ENCODE assay signal across 23 cellular contexts in genomic region chr1:28280501-28280900, GRCh38. TPM values are rescaled to one million over a fixed set of nuclear protein-coding genes. Genes with fewer than 3 reads are reported as not detected.
DNase-seq lines count a peak whose midpoint lies in the region; ATAC-seq, FAIRE-seq and TF ChIP-seq lines count a peak whose summit lies in the region.
"Had no signal": no experiment of that assay in that cellular context is flagged by ENCODE, and none has a peak within 500 bp of the region (broad histone marks: within the 10 kb centered on the region; RNA-seq: fewer than 3 reads in every experiment).

No MANE protein-coding gene starts in this region.

- no peak for TF ChIP-seq CTCF in liver (IDR thresholded peaks at IDR 0.05; ENCODE audit: low read depth, low read length, missing input control)
- TF ChIP-seq CTCF in HepG2 (CRISPR knock-in tag; IDR thresholded peaks at IDR 0.05): no peak
- TF ChIP-seq CTCF in chondrocyte (IDR thresholded peaks at IDR 0.05): no peak
- TF ChIP-seq CTCF in right lobe of liver (IDR thresholded peaks at IDR 0.05): no peak
- no peak for TF ChIP-seq CTCF in upper lobe of right lung (IDR thresholded peaks at IDR 0.05)

- DNase-seq in HepG2 (ENCODE audit: low spot score) (no peak), chondrocyte (ENCODE audit: low spot score) (no peak), right lobe of liver (peak; percentile 34 to 67 (median 61)), upper lobe of right lung (peak; percentile 68), inferior parietal cortex (ENCODE audit: extremely low spot score) (no peak), foreskin melanocyte (no peak)
- DNase-seq: activated CD4-positive, alpha-beta T cell treated with anti-CD3 and anti-CD28 coated beads for 1 hour; activated CD8-positive, alpha-beta memory T cell treated with anti-CD3 and anti-CD28 coated beads, Interleukin-2, amount 50 U/mL, for 48 hours; activated effector memory CD4-positive, alpha-beta T cell treated with Interleukin-2 at 50 U/mL for 16 hours; amniotic stem cell; DMS153; gastrocnemius medialis; GOT3; MV-4-11; NCI-H1694; NCI-H2171 treated with DMSO at 0.1 percent for 48 hours; NCI-H526 treated with DMSO at 0.1 percent for 48 hours had no signal

- POLR2A ChIA-PET in HepG2 (lab: Yijun Ruan, JAX): no interaction called here

- H3K36me3 Mint-ChIP-seq in chondrocyte (ENCODE audit: low read depth): peaks cover 40% of the 10 kb centered on the region

- H3K9me3 Mint-ChIP-seq in chondrocyte (ENCODE audit: low read depth): no peaks in the 10 kb centered on the region

- H3K27me3 ChIP-seq in liver (ENCODE audit: control insufficient read depth in 4 of 4, insufficient read depth in 4 of 4, low read length in 3 of 4) (no peaks in the 10 kb centered on the region), HepG2 (ENCODE audit: control insufficient read depth in 1 of 2, insufficient read depth in 2 of 2, low read length in 2 of 2) (no peaks in the 10 kb centered on the region), right lobe of liver (no peaks in the 10 kb centered on the region), upper lobe of right lung (no peaks in the 10 kb centered on the region)
- H3K27me3 ChIP-seq: gastrocnemius medialis had no signal

- TF ChIP-seq EP300 in HepG2 (IDR thresholded peaks at IDR 0.05; ENCODE audit: low read depth in 2 of 2, low read length in 2 of 2) (no peak), HepG2 (CRISPR knock-in tag; IDR thresholded peaks at IDR 0.05; ENCODE audit: borderline replicate concordance) (no peak)

- no peaks in the 10 kb centered on the region for H3K79me2 ChIP-seq in HepG2 (ENCODE audit: insufficient read depth, low read length)

- H3K27ac ChIP-seq in liver (ENCODE audit: low read depth in 1 of 2, low read length in 2 of 2) (peak overlapping the region; percentile 79 to 83), HepG2 (ENCODE audit: extremely low read length, insufficient read depth, low read length) (no peak overlapping the region), right lobe of liver (peak overlapping the region in 2 of 3 donors; percentile 93 to 97), upper lobe of right lung (peak overlapping the region; percentile 13)
- H3K27ac ChIP-seq: C4-2B, gastrocnemius medialis, KMS-11 had no signal

- ATAC-seq in HepG2 (no peak), right lobe of liver (peak; percentile 3 to 47 (median 14)), upper lobe of right lung (peak; percentile 79), HG03439 (IDR thresholded peaks at IDR 0.05; ENCODE audit: unreplicated experiment) (no peak)
- ATAC-seq: gastrocnemius medialis had no signal

- WGBS in liver: 76% methylated on average over 8 of the region's 8 CpGs
- 100% methylated on average over 2 of the region's 8 CpGs for WGBS in HepG2 (ENCODE audit: low lambda C conversion rate)
- no CpG with 5 or more reads among the region's 8 CpGs for WGBS in right lobe of liver (ENCODE audit: insufficient coverage, low coverage, low lambda C conversion rate, missing lambda C conversion rate)

- H3K27me3 Mint-ChIP-seq in chondrocyte (ENCODE audit: low read depth): no peaks in the 10 kb centered on the region

- TF ChIP-seq POLR2A in HepG2 (IDR thresholded peaks at IDR 0.05; ENCODE audit: insufficient read depth in 1 of 2, low read depth in 2 of 2, low read length in 2 of 2) (no peak), right lobe of liver (IDR thresholded peaks at IDR 0.05) (no peak)

- no peaks in the 10 kb centered on the region for H3K9me3 ChIP-seq in liver (ENCODE audit: control insufficient read depth in 4 of 4, low read length in 3 of 4)
- no peaks in the 10 kb centered on the region for H3K9me3 ChIP-seq in HepG2 (ENCODE audit: low read length)
- no peaks in the 10 kb centered on the region for H3K9me3 ChIP-seq in right lobe of liver
- H3K9me3 ChIP-seq in upper lobe of right lung: no peaks in the 10 kb centered on the region
- H3K9me3 ChIP-seq: gastrocnemius medialis had no signal

- H3K27ac Mint-ChIP-seq in chondrocyte (ENCODE audit: unreplicated experiment): peak overlapping the region; percentile 22

- H3K4me1 Mint-ChIP-seq in chondrocyte (ENCODE audit: low read depth): no peaks in the 10 kb centered on the region

- H3K9ac ChIP-seq in liver (ENCODE audit: low read depth in 1 of 2, low read length in 2 of 2): no peak overlapping the region
- H3K9ac ChIP-seq in HepG2 (ENCODE audit: insufficient read depth, low read depth, low read length): no peak overlapping the region
- H3K9ac ChIP-seq: KMS-11 had no signal

- H3K4me1 ChIP-seq in liver (ENCODE audit: control insufficient read depth in 4 of 4, insufficient read depth in 4 of 4, low read length in 3 of 4): peaks cover 21 to 49% (median 40%) of the 10 kb centered on the region in 4 donors
- H3K4me1 ChIP-seq in HepG2 (ENCODE audit: insufficient read depth, low read length): peaks cover 18% of the 10 kb centered on the region
- H3K4me1 ChIP-seq in right lobe of liver: peaks cover 0 to 55% (median 26%) of the 10 kb centered on the region in 4 donors
- H3K4me1 ChIP-seq in upper lobe of right lung: peaks cover 14% of the 10 kb centered on the region

- in situ Hi-C loops in HepG2 (cut with HindIII; ENCODE audit: extremely low pct_ligation_motif_present, low pct_unique_long_range_greater_than_20kb): no loop called here

- no peak for TF ChIP-seq RAD21 in liver (IDR thresholded peaks at IDR 0.05)
- no peak for TF ChIP-seq RAD21 in HepG2 (CRISPR knock-in tag; IDR thresholded peaks at IDR 0.05)

- H4K20me1 ChIP-seq in HepG2 (ENCODE audit: insufficient read depth, low read length): no peaks in the 10 kb centered on the region

- H3K4me3 ChIP-seq in liver (ENCODE audit: low read depth in 1 of 3, low read length in 3 of 3) (no peak overlapping the region), HepG2 (replicated peaks in 1 of 3; ENCODE audit: insufficient read depth in 1 of 3, low read depth in 2 of 3, low read length in 3 of 3) (no peak overlapping the region), right lobe of liver (no peak overlapping the region), upper lobe of right lung (no peak overlapping the region)
- H3K4me3 ChIP-seq: gastrocnemius medialis had no signal

- H3K36me3 ChIP-seq in liver (ENCODE audit: control insufficient read depth in 4 of 4, insufficient read depth in 3 of 4, low read depth in 1 of 4, low read length in 3 of 4) (peaks cover 6 to 28% (median 19%) of the 10 kb centered on the region in 4 donors), HepG2 (replicated peaks in 1 of 2; ENCODE audit: control insufficient read depth in 1 of 2, insufficient read depth in 2 of 2, low read length in 2 of 2) (peaks cover 29 to 65% of the 10 kb centered on the region in 2 experiments), right lobe of liver (peaks cover 0 to 51% (median 27%) of the 10 kb centered on the region in 4 donors), upper lobe of right lung (peaks cover 68% of the 10 kb centered on the region)

- BruUV-seq in HepG2 (replicated peaks; lab: Mats Ljungman, UMichigan): no TSS peak

- H2AFZ ChIP-seq in HepG2 (ENCODE audit: low read length): no peak overlapping the region

- FAIRE-seq in HepG2 (lab: Jason Lieb, UNC): no peak
- FAIRE-seq: GM12892, GM19239 had no signal

- intact Hi-C loops in HepG2 (cut with micrococcal nuclease; ENCODE audit: unreplicated experiment) (no loop called here), right lobe of liver (cut with DNase I) (no loop called here), upper lobe of right lung (cut with DNase I) (no loop called here)

- CTCF ChIA-PET in HepG2 (lab: Yijun Ruan, JAX; ENCODE audit: low intra/inter-chr PET ratio, low total read pairs): no interaction called here

- H3K4me3 Mint-ChIP-seq in chondrocyte (ENCODE audit: unreplicated experiment): no peak overlapping the region

- no peak overlapping the region for H3K4me2 ChIP-seq in HepG2 (ENCODE audit: low read depth, low read length)
- H3K4me2 ChIP-seq: KMS-11 had no signal

RNA-seq across cellular contexts. Expression of gene SESN2, which starts 21.2 kb away (rescaled TPM):
- total RNA-seq in liver: 10 to 100 TPM in 1 of 2 donors, 1 to 10 TPM in 1; 5.5 to 10.6 TPM
- polyA plus RNA-seq in liver: 10 to 100 TPM; 10.7 to 13.0 TPM
- 10.4 and 13.2 TPM in 2 replicates for total RNA-seq in HepG2 (2016; rRNA removed; fragmentation: Illumina TruSeq; extraction: Trizol)
- total RNA-seq in HepG2 (2016; cell fraction: cytosol; rRNA removed; fragmentation: Illumina TruSeq; extraction: Trizol; ENCODE audit: low read depth): 2.1 and 2.5 TPM in 2 replicates
- 10.0 and 12.0 TPM in 2 replicates for total RNA-seq in HepG2 (2016; cell fraction: insoluble cytoplasmic fraction; rRNA removed; fragmentation: Illumina TruSeq; extraction: Trizol)
- 5.6 and 7.1 TPM in 2 replicates for total RNA-seq in HepG2 (2016; cell fraction: membrane; rRNA removed; fragmentation: Illumina TruSeq; extraction: Trizol)
- total RNA-seq in HepG2 (2016; cell fraction: nucleus; rRNA removed; fragmentation: Illumina TruSeq; extraction: Trizol): 8.1 and 8.4 TPM in 2 replicates
- polyA plus RNA-seq in HepG2 (2011; rRNA removed): 19.1 and 24.8 TPM in 2 replicates
- polyA plus RNA-seq in HepG2 (2011; cell fraction: cytosol; rRNA removed): 11.7 and 14.9 TPM in 2 replicates
- 26.7 and 32.2 TPM in 2 replicates for polyA plus RNA-seq in HepG2 (2011; cell fraction: nucleus; rRNA removed)
- polyA plus RNA-seq in HepG2 (2012): 7.3 and 18.2 TPM in 2 replicates
- 1.3 and 1.4 TPM in 2 replicates for polyA plus RNA-seq in HepG2 (2016; cell fraction: cytosol; fragmentation: Illumina TruSeq; extraction: Trizol; ENCODE audit: low read depth)
- polyA plus RNA-seq in HepG2 (2016; cell fraction: insoluble cytoplasmic fraction; fragmentation: Illumina TruSeq; extraction: Trizol; ENCODE audit: low read depth): 9.6 and 12.1 TPM in 2 replicates
- polyA plus RNA-seq in HepG2 (2016; cell fraction: membrane; fragmentation: Illumina TruSeq; extraction: Trizol; ENCODE audit: low read depth): 4.3 and 4.7 TPM in 2 replicates
- 14.7 and 15.5 TPM in 2 replicates for polyA plus RNA-seq in HepG2 (2016; cell fraction: nucleus; fragmentation: Illumina TruSeq; extraction: Trizol; ENCODE audit: insufficient read depth, low read depth)
- polyA minus RNA-seq in HepG2 (2011; rRNA and poly(A)+ RNA removed; ENCODE audit: low replicate concordance): 21.9 and 39.6 TPM in 2 replicates
- 9.8 and 11.5 TPM in 2 replicates for polyA minus RNA-seq in HepG2 (2011; cell fraction: cytosol; rRNA and poly(A)+ RNA removed)
- polyA minus RNA-seq in HepG2 (2011; cell fraction: nucleus; rRNA and poly(A)+ RNA removed): 11.8 and 11.9 TPM in 2 replicates
- 11.6 to 56.2 TPM (median 54.7 TPM) in 3 replicates for total RNA-seq in chondrocyte
- total RNA-seq in right lobe of liver: 10 to 100 TPM in 4 of 6 experiments, 1 to 10 TPM in 2; 4.5 to 17.9 (median 14.0) TPM
- total RNA-seq in upper lobe of right lung: 15.6 TPM

RNA-seq across cellular contexts. Expression of gene ATP5IF1, which starts 44.6 kb away (rescaled TPM):
- total RNA-seq in liver: 100 to 1,000 TPM; 136 to 154 TPM
- polyA plus RNA-seq in liver: 100 to 1,000 TPM; 181 to 456 TPM
- total RNA-seq in HepG2 (2016; rRNA removed; fragmentation: Illumina TruSeq; extraction: Trizol): 131 and 143 TPM in 2 replicates
- 48.9 and 52.9 TPM in 2 replicates for total RNA-seq in HepG2 (2016; cell fraction: cytosol; rRNA removed; fragmentation: Illumina TruSeq; extraction: Trizol; ENCODE audit: low read depth)
- total RNA-seq in HepG2 (2016; cell fraction: insoluble cytoplasmic fraction; rRNA removed; fragmentation: Illumina TruSeq; extraction: Trizol): 135 and 167 TPM in 2 replicates
- 52.5 and 57.7 TPM in 2 replicates for total RNA-seq in HepG2 (2016; cell fraction: membrane; rRNA removed; fragmentation: Illumina TruSeq; extraction: Trizol)
- 53.2 and 53.6 TPM in 2 replicates for total RNA-seq in HepG2 (2016; cell fraction: nucleus; rRNA removed; fragmentation: Illumina TruSeq; extraction: Trizol)
- 85.5 and 97.7 TPM in 2 replicates for polyA plus RNA-seq in HepG2 (2011; rRNA removed)
- 137 and 146 TPM in 2 replicates for polyA plus RNA-seq in HepG2 (2011; cell fraction: cytosol; rRNA removed)
- polyA plus RNA-seq in HepG2 (2011; cell fraction: nucleus; rRNA removed): 78.4 and 120 TPM in 2 replicates
- polyA plus RNA-seq in HepG2 (2012): 116 and 168 TPM in 2 replicates
- polyA plus RNA-seq in HepG2 (2016; cell fraction: cytosol; fragmentation: Illumina TruSeq; extraction: Trizol; ENCODE audit: low read depth): 56.9 and 60.0 TPM in 2 replicates
- polyA plus RNA-seq in HepG2 (2016; cell fraction: insoluble cytoplasmic fraction; fragmentation: Illumina TruSeq; extraction: Trizol; ENCODE audit: low read depth): 155 and 173 TPM in 2 replicates
- polyA plus RNA-seq in HepG2 (2016; cell fraction: membrane; fragmentation: Illumina TruSeq; extraction: Trizol; ENCODE audit: low read depth): 59.9 and 60.4 TPM in 2 replicates
- polyA plus RNA-seq in HepG2 (2016; cell fraction: nucleus; fragmentation: Illumina TruSeq; extraction: Trizol; ENCODE audit: insufficient read depth, low read depth): 116 and 123 TPM in 2 replicates
- polyA minus RNA-seq in HepG2 (2011; rRNA and poly(A)+ RNA removed; ENCODE audit: low replicate concordance): 26.2 and 37.8 TPM in 2 replicates
- 26.0 and 33.5 TPM in 2 replicates for polyA minus RNA-seq in HepG2 (2011; cell fraction: cytosol; rRNA and poly(A)+ RNA removed)
- polyA minus RNA-seq in HepG2 (2011; cell fraction: nucleus; rRNA and poly(A)+ RNA removed): 17.9 and 22.1 TPM in 2 replicates
- total RNA-seq in chondrocyte: 125 to 175 TPM (median 137 TPM) in 3 replicates
- total RNA-seq in right lobe of liver: 100 to 1,000 TPM in 4 of 6 experiments, 10 to 100 TPM in 2; 86.7 to 315 (median 116) TPM
- 87.2 TPM for total RNA-seq in upper lobe of right lung

RNA-seq across cellular contexts. Expression of gene DNAJC8, which starts 47.7 kb away (rescaled TPM):
- 10 to 100 TPM; 14.9 to 23.9 TPM for total RNA-seq in liver
- 10 to 100 TPM; 26.5 to 38.6 TPM for polyA plus RNA-seq in liver
- 126 and 180 TPM in 2 replicates for total RNA-seq in HepG2 (2016; rRNA removed; fragmentation: Illumina TruSeq; extraction: Trizol)
- 25.1 and 26.4 TPM in 2 replicates for total RNA-seq in HepG2 (2016; cell fraction: cytosol; rRNA removed; fragmentation: Illumina TruSeq; extraction: Trizol; ENCODE audit: low read depth)
- total RNA-seq in HepG2 (2016; cell fraction: insoluble cytoplasmic fraction; rRNA removed; fragmentation: Illumina TruSeq; extraction: Trizol): 132 and 187 TPM in 2 replicates
- total RNA-seq in HepG2 (2016; cell fraction: membrane; rRNA removed; fragmentation: Illumina TruSeq; extraction: Trizol): 45.3 and 52.1 TPM in 2 replicates
- 55.9 and 61.0 TPM in 2 replicates for total RNA-seq in HepG2 (2016; cell fraction: nucleus; rRNA removed; fragmentation: Illumina TruSeq; extraction: Trizol)
- polyA plus RNA-seq in HepG2 (2011; rRNA removed): 48.4 and 54.5 TPM in 2 replicates
- 36.4 and 46.8 TPM in 2 replicates for polyA plus RNA-seq in HepG2 (2011; cell fraction: cytosol; rRNA removed)
- 20.6 and 24.0 TPM in 2 replicates for polyA plus RNA-seq in HepG2 (2011; cell fraction: nucleus; rRNA removed)
- polyA plus RNA-seq in HepG2 (2012): 54.3 and 68.8 TPM in 2 replicates
- 24.2 and 24.3 TPM in 2 replicates for polyA plus RNA-seq in HepG2 (2016; cell fraction: cytosol; fragmentation: Illumina TruSeq; extraction: Trizol; ENCODE audit: low read depth)
- polyA plus RNA-seq in HepG2 (2016; cell fraction: insoluble cytoplasmic fraction; fragmentation: Illumina TruSeq; extraction: Trizol; ENCODE audit: low read depth): 224 and 245 TPM in 2 replicates
- polyA plus RNA-seq in HepG2 (2016; cell fraction: membrane; fragmentation: Illumina TruSeq; extraction: Trizol; ENCODE audit: low read depth): 43.7 and 45.5 TPM in 2 replicates
- 124 and 135 TPM in 2 replicates for polyA plus RNA-seq in HepG2 (2016; cell fraction: nucleus; fragmentation: Illumina TruSeq; extraction: Trizol; ENCODE audit: insufficient read depth, low read depth)
- polyA minus RNA-seq in HepG2 (2011; rRNA and poly(A)+ RNA removed; ENCODE audit: low replicate concordance): 33.9 and 41.6 TPM in 2 replicates
- 16.9 and 17.8 TPM in 2 replicates for polyA minus RNA-seq in HepG2 (2011; cell fraction: cytosol; rRNA and poly(A)+ RNA removed)
- 15.6 and 21.8 TPM in 2 replicates for polyA minus RNA-seq in HepG2 (2011; cell fraction: nucleus; rRNA and poly(A)+ RNA removed)
- 69.2 to 85.6 TPM (median 72.8 TPM) in 3 replicates for total RNA-seq in chondrocyte
- total RNA-seq in right lobe of liver: 10 to 100 TPM; 22.2 to 34.4 (median 28.2) TPM
- total RNA-seq in upper lobe of right lung: 65.4 TPM

RNA-seq across cellular contexts. Expression of gene MED18, which starts 48.3 kb away (rescaled TPM):
- total RNA-seq in liver (10 to 100 TPM; 13.0 to 18.5 TPM), HepG2 (2016; rRNA removed; fragmentation: Illumina TruSeq; extraction: Trizol) (21.0 and 28.8 TPM in 2 replicates), chondrocyte (10.9 to 12.2 TPM (median 11.3 TPM) in 3 replicates), right lobe of liver (10 to 100 TPM in 4 of 6 experiments, 1 to 10 TPM in 2; 9.1 to 16.4 (median 11.8) TPM), upper lobe of right lung (14.0 TPM)
- polyA plus RNA-seq in liver (10 to 100 TPM in 1 of 2 donors, 1 to 10 TPM in 1; 7.4 to 10.9 TPM), HepG2 (2011; rRNA removed) (11.7 and 14.4 TPM in 2 replicates)
- 7.0 and 7.5 TPM in 2 replicates for total RNA-seq in HepG2 (2016; cell fraction: cytosol; rRNA removed; fragmentation: Illumina TruSeq; extraction: Trizol; ENCODE audit: low read depth)
- 20.7 and 32.3 TPM in 2 replicates for total RNA-seq in HepG2 (2016; cell fraction: insoluble cytoplasmic fraction; rRNA removed; fragmentation: Illumina TruSeq; extraction: Trizol)
- total RNA-seq in HepG2 (2016; cell fraction: membrane; rRNA removed; fragmentation: Illumina TruSeq; extraction: Trizol): 10.5 and 12.8 TPM in 2 replicates
- total RNA-seq in HepG2 (2016; cell fraction: nucleus; rRNA removed; fragmentation: Illumina TruSeq; extraction: Trizol): 7.0 and 9.3 TPM in 2 replicates
- polyA plus RNA-seq in HepG2 (2011; cell fraction: cytosol; rRNA removed): 16.5 and 19.8 TPM in 2 replicates
- 10.4 and 11.6 TPM in 2 replicates for polyA plus RNA-seq in HepG2 (2011; cell fraction: nucleus; rRNA removed)
- polyA plus RNA-seq in HepG2 (2012): 9.5 and 13.0 TPM in 2 replicates
- polyA plus RNA-seq in HepG2 (2016; cell fraction: cytosol; fragmentation: Illumina TruSeq; extraction: Trizol; ENCODE audit: low read depth): 2.8 and 3.8 TPM in 2 replicates
- polyA plus RNA-seq in HepG2 (2016; cell fraction: insoluble cytoplasmic fraction; fragmentation: Illumina TruSeq; extraction: Trizol; ENCODE audit: low read depth): 26.5 and 30.0 TPM in 2 replicates
- polyA plus RNA-seq in HepG2 (2016; cell fraction: membrane; fragmentation: Illumina TruSeq; extraction: Trizol; ENCODE audit: low read depth): 4.9 and 5.6 TPM in 2 replicates
- 14.7 and 18.3 TPM in 2 replicates for polyA plus RNA-seq in HepG2 (2016; cell fraction: nucleus; fragmentation: Illumina TruSeq; extraction: Trizol; ENCODE audit: insufficient read depth, low read depth)
- 28.2 and 57.8 TPM in 2 replicates for polyA minus RNA-seq in HepG2 (2011; rRNA and poly(A)+ RNA removed; ENCODE audit: low replicate concordance)
- polyA minus RNA-seq in HepG2 (2011; cell fraction: cytosol; rRNA and poly(A)+ RNA removed): 13.0 and 15.4 TPM in 2 replicates
- 3.6 and 4.2 TPM in 2 replicates for polyA minus RNA-seq in HepG2 (2011; cell fraction: nucleus; rRNA and poly(A)+ RNA removed)

Comparison
In these comparisons a context has a peak if more than half of its experiments do, and no peak if none do; other contexts are left out.
1. ATAC-seq: peak in right lobe of liver (4 of 4) and upper lobe of right lung (single experiment); none in HepG2 (single experiment) and HG03439 (single experiment).
2. DNase-seq: peak in right lobe of liver (3 of 3) and upper lobe of right lung (single experiment); none in HepG2 (single experiment), chondrocyte (single experiment), inferior parietal cortex (single experiment) and foreskin melanocyte (single experiment).